Comparison of ENCODE assay signal across 11 cellular contexts in genomic region chr19:47283405-47284059, GRCh38. TPM values are rescaled to one million over a fixed set of nuclear protein-coding genes. Genes with fewer than 3 reads are reported as not detected.
"Had no signal": no experiment of that assay in that cellular context is flagged by ENCODE, and none has a peak within 500 bp of the region (broad histone marks: within the 10 kb centered on the region; RNA-seq: fewer than 3 reads in every experiment).

No MANE protein-coding gene starts in this region.

- H3K4me1 ChIP-seq: right atrium auricular region, thyroid gland, uterus had no signal

- H3K27me3 ChIP-seq: right atrium auricular region, thyroid gland, uterus had no signal

- H3K36me3 ChIP-seq: left ventricle myocardium inferior, right atrium auricular region, thyroid gland, uterus had no signal

- H3K27ac ChIP-seq: left ventricle myocardium inferior, right atrium auricular region, thyroid gland, uterus, WERI-Rb-1 had no signal

- DNase-seq: activated naive CD4-positive, alpha-beta T cell treated with anti-CD3 and anti-CD28 coated beads, Interleukin-2, amount 50 U/mL, for 16 hours; left ventricle myocardium inferior; stimulated activated naive B cell treated with anti-CD40 and anti-IgM and Interleukin-4, amounts not matched to agents 10 μg/mL and 1 μg/mL and 100 μg/mL, for 72 hours; thyroid gland had no signal

- H3K9me3 ChIP-seq: left ventricle myocardium inferior, mucosa of descending colon, right atrium auricular region, thyroid gland, uterus had no signal

- H3K4me3 ChIP-seq: left ventricle myocardium inferior, mucosa of descending colon, right atrium auricular region, thyroid gland, uterus had no signal

RNA-seq across cellular contexts. Expression of gene C5AR2, which starts 48.4 kb away (rescaled TPM):
- total RNA-seq: activated T-helper 2 cell treated with anti-CD3 and anti-CD28 coated beads, Interferon-gamma antibody, Interleukin-2, Interleukin-4, amounts not matched to agents 10 μg/mL and 5 μg/mL and 100 μg/mL, durations not matched to agents 14 hours and 24 hours and 36 hours had no signal
- polyA plus RNA-seq: keratinocyte; naive thymus-derived CD4-positive, alpha-beta T cell had no signal
